In genomic region chr9:22528485-22528884, GRCh38 we compare ENCODE assay signal across 9 cellular contexts.
A peak's percentile ranks its signal among the peaks of the same experiment; 100 is the strongest.
DNase-seq lines count a peak whose midpoint lies in the region; ATAC-seq and TF ChIP-seq lines count a peak whose summit lies in the region.
"Had no signal": no experiment of that assay in that cellular context is flagged by ENCODE, and none has a peak within 500 bp of the region (broad histone marks: within the 10 kb centered on the region; RNA-seq: fewer than 3 reads in every experiment).

No MANE protein-coding gene starts in this region.

- intact Hi-C loops in CD8-positive, alpha-beta T cell (cut with DNase I, micrococcal nuclease) = no loop called here

- no peak overlapping the region for H3K27ac Mint-ChIP-seq in CD8-positive, alpha-beta T cell

- peak; percentile 19; the same call in 1 of the 2 replicates for TF ChIP-seq RAD21 in Ishikawa (IDR thresholded peaks at IDR 0.05; ENCODE audit: low read depth)

- no peak overlapping the region for H3K27ac ChIP-seq in CD8-positive, alpha-beta T cell (ENCODE audit: low read depth, low read length)
- H3K27ac ChIP-seq: parathyroid adenoma had no signal

- H3K4me3 Mint-ChIP-seq in CD8-positive, alpha-beta T cell = no peak overlapping the region

- POLR2A ChIA-PET in CD8-positive, alpha-beta T cell (lab: Charles Lee) = no interaction called here

- CTCF ChIA-PET in CD8-positive, alpha-beta T cell (lab: Charles Lee) = no interaction called here

- no peaks in the 10 kb centered on the region for H3K27me3 Mint-ChIP-seq in CD8-positive, alpha-beta T cell (ENCODE audit: low read depth)

- TF ChIP-seq EP300 in Ishikawa (IDR thresholded peaks at IDR 0.05; ENCODE audit: borderline replicate concordance) = no peak

- H3K4me1 Mint-ChIP-seq in CD8-positive, alpha-beta T cell (ENCODE audit: low read depth) = no peaks in the 10 kb centered on the region

- ATAC-seq in SK-N-SH treated with all-trans-retinoic acid at 6 μM for 48 hours (0 out of 3 replicates have a peak, but pooled peaks have one; percentile 31), HG02973 (IDR thresholded peaks at IDR 0.05; ENCODE audit: unreplicated experiment) (no peak)
- no peak for ATAC-seq in CD8-positive, alpha-beta T cell

- no peaks in the 10 kb centered on the region for H3K4me1 ChIP-seq in CD8-positive, alpha-beta T cell (ENCODE audit: insufficient read depth, low read length)
- H3K4me1 ChIP-seq: parathyroid adenoma had no signal

- H3K9me3 Mint-ChIP-seq in CD8-positive, alpha-beta T cell = no peaks in the 10 kb centered on the region

- H3K4me3 ChIP-seq in CD8-positive, alpha-beta T cell (ENCODE audit: low read depth, low read length) = no peak overlapping the region

- H3K27me3 ChIP-seq in CD8-positive, alpha-beta T cell (ENCODE audit: insufficient read depth, low read length) = no peaks in the 10 kb centered on the region

- TF ChIP-seq CTCF in CD8-positive, alpha-beta T cell (IDR thresholded peaks at IDR 0.05) = no peak

- no peaks in the 10 kb centered on the region for H3K36me3 Mint-ChIP-seq in CD8-positive, alpha-beta T cell

- DNase-seq in AG08395 (ENCODE audit: low spot score) (peak; percentile 4), inferior parietal cortex (ENCODE audit: extremely low spot score) (peak; percentile 43), activated T-cell treated with anti-CD3 and anti-CD28 coated beads for 4 hours (no peak)
- DNase-seq in CD8-positive, alpha-beta T cell = no peak
- no peak for DNase-seq in stimulated activated CD4-positive, alpha-beta T cell treated with anti-CD3 and anti-CD28 coated beads, Interleukin-2, amount 100 ng/mL, for 48 hours

- H3K36me3 ChIP-seq in CD8-positive, alpha-beta T cell (ENCODE audit: insufficient read depth, low read length) = no peaks in the 10 kb centered on the region

- no peaks in the 10 kb centered on the region for H3K9me3 ChIP-seq in CD8-positive, alpha-beta T cell (ENCODE audit: low read length)

TF ChIP-seq in Ishikawa, 13 proteins besides CTCF, POLR2A, EP300 and RAD21:
- TF ChIP-seq, protein P1, sequence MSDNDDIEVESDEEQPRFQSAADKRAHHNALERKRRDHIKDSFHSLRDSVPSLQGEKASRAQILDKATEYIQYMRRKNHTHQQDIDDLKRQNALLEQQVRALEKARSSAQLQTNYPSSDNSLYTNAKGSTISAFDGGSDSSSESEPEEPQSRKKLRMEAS (IDR thresholded peaks at IDR 0.05) = no peak
- TF ChIP-seq TEAD4 (IDR thresholded peaks at IDR 0.05) (no peak), NFIC (IDR thresholded peaks at IDR 0.05) (no peak), REST (IDR thresholded peaks at IDR 0.05; ENCODE audit: low read depth) (no peak)
TF ChIP-seq in Ishikawa: peak in this region for 0.

TF ChIP-seq in SK-N-SH treated with all-trans-retinoic acid at 6 μM for 48 hours, 23 proteins besides CTCF, POLR2A, EP300 and RAD21:
- TF ChIP-seq POU6F1 (CRISPR knock-in tag; IDR thresholded peaks at IDR 0.05; ENCODE audit: borderline replicate concordance, low read depth) (no peak), ZFP3 (CRISPR knock-in tag; IDR thresholded peaks at IDR 0.05) (no peak), TCF4 (CRISPR knock-in tag; IDR thresholded peaks at IDR 0.05; ENCODE audit: borderline replicate concordance) (no peak), GLIS3 (CRISPR knock-in tag; IDR thresholded peaks at IDR 0.05) (no peak), ZNF70 (CRISPR knock-in tag; IDR thresholded peaks at IDR 0.05) (no peak), CSDC2 (CRISPR knock-in tag; IDR thresholded peaks at IDR 0.05) (no peak), TOX (CRISPR knock-in tag; IDR thresholded peaks at IDR 0.05; ENCODE audit: borderline replicate concordance) (no peak), TSHZ2 (CRISPR knock-in tag; IDR thresholded peaks at IDR 0.05) (no peak), ZFP30 (CRISPR knock-in tag; IDR thresholded peaks at IDR 0.05) (no peak), ARNTL (CRISPR knock-in tag; IDR thresholded peaks at IDR 0.05; ENCODE audit: borderline replicate concordance, low read depth) (no peak)
- TF ChIP-seq, protein P2, sequence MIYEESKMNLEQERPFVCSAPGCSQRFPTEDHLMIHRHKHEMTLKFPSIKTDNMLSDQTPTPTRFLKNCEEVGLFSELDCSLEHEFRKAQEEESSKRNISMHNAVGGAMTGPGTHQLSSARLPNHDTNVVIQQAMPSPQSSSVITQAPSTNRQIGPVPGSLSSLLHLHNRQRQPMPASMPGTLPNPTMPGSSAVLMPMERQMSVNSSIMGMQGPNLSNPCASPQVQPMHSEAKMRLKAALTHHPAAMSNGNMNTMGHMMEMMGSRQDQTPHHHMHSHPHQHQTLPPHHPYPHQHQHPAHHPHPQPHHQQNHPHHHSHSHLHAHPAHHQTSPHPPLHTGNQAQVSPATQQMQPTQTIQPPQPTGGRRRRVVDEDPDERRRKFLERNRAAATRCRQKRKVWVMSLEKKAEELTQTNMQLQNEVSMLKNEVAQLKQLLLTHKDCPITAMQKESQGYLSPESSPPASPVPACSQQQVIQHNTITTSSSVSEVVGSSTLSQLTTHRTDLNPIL (CRISPR knock-in tag; IDR thresholded peaks at IDR 0.05; ENCODE audit: low read depth) = no peak

Comparison
In these comparisons a context has a peak if more than half of its experiments do, and no peak if none do; other contexts are left out.
1. DNase-seq: peak in AG08395 (single experiment) and inferior parietal cortex (single experiment); none in activated T-cell treated with anti-CD3 and anti-CD28 coated beads for 4 hours (single experiment), CD8-positive, alpha-beta T cell (0 of 7) and stimulated activated CD4-positive, alpha-beta T cell treated with anti-CD3 and anti-CD28 coated beads, Interleukin-2, amount 100 ng/mL, for 48 hours (0 of 2).